1 cellular context compared by ENCODE assay signal in the genomic region with DNA sequence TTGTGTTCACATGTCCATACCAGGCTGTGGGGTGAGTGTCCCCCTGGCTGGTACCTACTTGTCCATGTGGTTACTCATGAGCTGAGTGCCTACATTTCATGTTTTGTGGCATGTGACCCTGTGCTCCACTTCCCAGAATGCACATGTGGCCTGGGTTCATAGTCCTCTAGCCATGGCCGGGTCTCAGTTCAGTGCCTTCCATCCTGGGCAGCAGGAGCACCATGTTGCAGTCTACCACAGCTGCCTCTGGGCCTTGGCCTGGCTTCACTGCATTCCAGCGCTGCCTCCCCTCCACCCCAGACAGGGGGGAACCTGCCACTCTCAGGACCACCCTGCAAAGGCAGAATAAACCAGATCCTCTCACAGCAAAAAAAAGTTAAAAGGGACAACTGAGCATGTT.
TF ChIP-seq lines count a peak whose summit lies in the region.

No MANE protein-coding gene starts in this region.

TF ChIP-seq in H1, 55 proteins besides CTCF, POLR2A, EP300 and RAD21:
- TF ChIP-seq SIRT6 (IDR thresholded peaks at IDR 0.05; ENCODE audit: low read length): no peak
- no peak for TF ChIP-seq GABPA (IDR thresholded peaks at IDR 0.05; ENCODE audit: borderline replicate concordance, insufficient read depth, low read length)
- TF ChIP-seq, protein P1, sequence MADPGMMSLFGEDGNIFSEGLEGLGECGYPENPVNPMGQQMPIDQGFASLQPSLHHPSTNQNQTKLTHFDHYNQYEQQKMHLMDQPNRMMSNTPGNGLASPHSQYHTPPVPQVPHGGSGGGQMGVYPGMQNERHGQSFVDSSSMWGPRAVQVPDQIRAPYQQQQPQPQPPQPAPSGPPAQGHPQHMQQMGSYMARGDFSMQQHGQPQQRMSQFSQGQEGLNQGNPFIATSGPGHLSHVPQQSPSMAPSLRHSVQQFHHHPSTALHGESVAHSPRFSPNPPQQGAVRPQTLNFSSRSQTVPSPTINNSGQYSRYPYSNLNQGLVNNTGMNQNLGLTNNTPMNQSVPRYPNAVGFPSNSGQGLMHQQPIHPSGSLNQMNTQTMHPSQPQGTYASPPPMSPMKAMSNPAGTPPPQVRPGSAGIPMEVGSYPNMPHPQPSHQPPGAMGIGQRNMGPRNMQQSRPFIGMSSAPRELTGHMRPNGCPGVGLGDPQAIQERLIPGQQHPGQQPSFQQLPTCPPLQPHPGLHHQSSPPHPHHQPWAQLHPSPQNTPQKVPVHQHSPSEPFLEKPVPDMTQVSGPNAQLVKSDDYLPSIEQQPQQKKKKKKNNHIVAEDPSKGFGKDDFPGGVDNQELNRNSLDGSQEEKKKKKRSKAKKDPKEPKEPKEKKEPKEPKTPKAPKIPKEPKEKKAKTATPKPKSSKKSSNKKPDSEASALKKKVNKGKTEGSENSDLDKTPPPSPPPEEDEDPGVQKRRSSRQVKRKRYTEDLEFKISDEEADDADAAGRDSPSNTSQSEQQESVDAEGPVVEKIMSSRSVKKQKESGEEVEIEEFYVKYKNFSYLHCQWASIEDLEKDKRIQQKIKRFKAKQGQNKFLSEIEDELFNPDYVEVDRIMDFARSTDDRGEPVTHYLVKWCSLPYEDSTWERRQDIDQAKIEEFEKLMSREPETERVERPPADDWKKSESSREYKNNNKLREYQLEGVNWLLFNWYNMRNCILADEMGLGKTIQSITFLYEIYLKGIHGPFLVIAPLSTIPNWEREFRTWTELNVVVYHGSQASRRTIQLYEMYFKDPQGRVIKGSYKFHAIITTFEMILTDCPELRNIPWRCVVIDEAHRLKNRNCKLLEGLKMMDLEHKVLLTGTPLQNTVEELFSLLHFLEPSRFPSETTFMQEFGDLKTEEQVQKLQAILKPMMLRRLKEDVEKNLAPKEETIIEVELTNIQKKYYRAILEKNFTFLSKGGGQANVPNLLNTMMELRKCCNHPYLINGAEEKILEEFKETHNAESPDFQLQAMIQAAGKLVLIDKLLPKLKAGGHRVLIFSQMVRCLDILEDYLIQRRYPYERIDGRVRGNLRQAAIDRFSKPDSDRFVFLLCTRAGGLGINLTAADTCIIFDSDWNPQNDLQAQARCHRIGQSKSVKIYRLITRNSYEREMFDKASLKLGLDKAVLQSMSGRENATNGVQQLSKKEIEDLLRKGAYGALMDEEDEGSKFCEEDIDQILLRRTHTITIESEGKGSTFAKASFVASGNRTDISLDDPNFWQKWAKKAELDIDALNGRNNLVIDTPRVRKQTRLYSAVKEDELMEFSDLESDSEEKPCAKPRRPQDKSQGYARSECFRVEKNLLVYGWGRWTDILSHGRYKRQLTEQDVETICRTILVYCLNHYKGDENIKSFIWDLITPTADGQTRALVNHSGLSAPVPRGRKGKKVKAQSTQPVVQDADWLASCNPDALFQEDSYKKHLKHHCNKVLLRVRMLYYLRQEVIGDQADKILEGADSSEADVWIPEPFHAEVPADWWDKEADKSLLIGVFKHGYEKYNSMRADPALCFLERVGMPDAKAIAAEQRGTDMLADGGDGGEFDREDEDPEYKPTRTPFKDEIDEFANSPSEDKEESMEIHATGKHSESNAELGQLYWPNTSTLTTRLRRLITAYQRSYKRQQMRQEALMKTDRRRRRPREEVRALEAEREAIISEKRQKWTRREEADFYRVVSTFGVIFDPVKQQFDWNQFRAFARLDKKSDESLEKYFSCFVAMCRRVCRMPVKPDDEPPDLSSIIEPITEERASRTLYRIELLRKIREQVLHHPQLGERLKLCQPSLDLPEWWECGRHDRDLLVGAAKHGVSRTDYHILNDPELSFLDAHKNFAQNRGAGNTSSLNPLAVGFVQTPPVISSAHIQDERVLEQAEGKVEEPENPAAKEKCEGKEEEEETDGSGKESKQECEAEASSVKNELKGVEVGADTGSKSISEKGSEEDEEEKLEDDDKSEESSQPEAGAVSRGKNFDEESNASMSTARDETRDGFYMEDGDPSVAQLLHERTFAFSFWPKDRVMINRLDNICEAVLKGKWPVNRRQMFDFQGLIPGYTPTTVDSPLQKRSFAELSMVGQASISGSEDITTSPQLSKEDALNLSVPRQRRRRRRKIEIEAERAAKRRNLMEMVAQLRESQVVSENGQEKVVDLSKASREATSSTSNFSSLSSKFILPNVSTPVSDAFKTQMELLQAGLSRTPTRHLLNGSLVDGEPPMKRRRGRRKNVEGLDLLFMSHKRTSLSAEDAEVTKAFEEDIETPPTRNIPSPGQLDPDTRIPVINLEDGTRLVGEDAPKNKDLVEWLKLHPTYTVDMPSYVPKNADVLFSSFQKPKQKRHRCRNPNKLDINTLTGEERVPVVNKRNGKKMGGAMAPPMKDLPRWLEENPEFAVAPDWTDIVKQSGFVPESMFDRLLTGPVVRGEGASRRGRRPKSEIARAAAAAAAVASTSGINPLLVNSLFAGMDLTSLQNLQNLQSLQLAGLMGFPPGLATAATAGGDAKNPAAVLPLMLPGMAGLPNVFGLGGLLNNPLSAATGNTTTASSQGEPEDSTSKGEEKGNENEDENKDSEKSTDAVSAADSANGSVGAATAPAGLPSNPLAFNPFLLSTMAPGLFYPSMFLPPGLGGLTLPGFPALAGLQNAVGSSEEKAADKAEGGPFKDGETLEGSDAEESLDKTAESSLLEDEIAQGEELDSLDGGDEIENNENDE (IDR thresholded peaks at IDR 0.05; ENCODE audit: insufficient replicate concordance, low read length): no peak
- peak; percentile 51; the same call in 1 of the 2 replicates for TF ChIP-seq TEAD4 (IDR thresholded peaks at IDR 0.05; ENCODE audit: low read depth, low read length)
- no peak for TF ChIP-seq BCL11A (IDR thresholded peaks at IDR 0.05; ENCODE audit: low read depth in 2 of 2, low read length in 2 of 2)
- no peak for TF ChIP-seq SRF (IDR thresholded peaks at IDR 0.05; ENCODE audit: low read depth, low read length)
